8 cellular contexts compared by ENCODE assay signal in genomic region chr15:85329561-85330421, GRCh38. TPM values are rescaled to one million over a fixed set of nuclear protein-coding genes. Genes with fewer than 3 reads are reported as not detected.
A peak's percentile ranks its signal among the peaks of the same experiment; 100 is the strongest.
DNase-seq lines count a peak whose midpoint lies in the region; ATAC-seq and TF ChIP-seq lines count a peak whose summit lies in the region.

No MANE protein-coding gene starts in this region.

- peak overlapping the region; percentile 61 for H3K4me3 ChIP-seq in GM06990 (replicated peaks; ENCODE audit: low read depth, low read length)
- peak overlapping the region; percentile 54 for H3K4me3 ChIP-seq in HL-60 (replicated peaks; ENCODE audit: insufficient read depth, low read length)
- peak overlapping the region; percentile 54 for H3K4me3 ChIP-seq in smooth muscle cell

- H3K27ac ChIP-seq in HL-60 (replicated peaks) (no peak overlapping the region), smooth muscle cell (ENCODE audit: low read depth) (peak overlapping the region; percentile 82)

- H2AFZ ChIP-seq in smooth muscle cell (ENCODE audit: low read depth) = peak overlapping the region; percentile 93

- H3K36me3 Mint-ChIP-seq in activated T-cell treated with anti-CD3 and anti-CD28 coated beads, Interleukin-2, amount 50 U/mL, for 24 hours (ENCODE audit: low read depth) = no peaks in the 10 kb centered on the region

- no peaks in the 10 kb centered on the region for H3K36me3 ChIP-seq in GM06990 (ENCODE audit: control insufficient read depth, insufficient read depth, low read length)
- H3K36me3 ChIP-seq in smooth muscle cell (ENCODE audit: low read depth) = no peaks in the 10 kb centered on the region

- peak; percentile 53 for ATAC-seq in GM21390 (IDR thresholded peaks at IDR 0.05; ENCODE audit: unreplicated experiment)
- peak; percentile 22 to 27 for ATAC-seq in left cardiac atrium

- H3K4me2 ChIP-seq in smooth muscle cell = peak overlapping the region; percentile 92

- no peak for TF ChIP-seq CTCF in GM06990 (IDR thresholded peaks at IDR 0.05; ENCODE audit: insufficient read depth, low read length, poor library complexity, severe bottlenecking)
- no peak for TF ChIP-seq CTCF in HL-60 (IDR thresholded peaks at IDR 0.05; ENCODE audit: insufficient read depth, low read length)
- no peak for TF ChIP-seq CTCF in smooth muscle cell (IDR thresholded peaks at IDR 0.05; ENCODE audit: borderline replicate concordance, insufficient read depth, poor library complexity, severe bottlenecking)

- peaks cover 37% of the 10 kb centered on the region for H3F3A ChIP-seq in smooth muscle cell (ENCODE audit: low read depth)

- no peaks in the 10 kb centered on the region for H3K27me3 Mint-ChIP-seq in activated T-cell treated with anti-CD3 and anti-CD28 coated beads, Interleukin-2, amount 50 U/mL, for 24 hours

- peak overlapping the region; percentile 88 for H3K27ac Mint-ChIP-seq in activated T-cell treated with anti-CD3 and anti-CD28 coated beads, Interleukin-2, amount 50 U/mL, for 24 hours

- 23% methylated on average over 19 of the region's 19 CpGs for WGBS in smooth muscle cell (ENCODE audit: low lambda C conversion rate)

- H3K27me3 ChIP-seq in GM06990 (replicated peaks; ENCODE audit: control insufficient read depth, insufficient read depth, low read length) (no peaks in the 10 kb centered on the region), HL-60 (ENCODE audit: insufficient read depth, poor library complexity, severe bottlenecking) (no peaks in the 10 kb centered on the region), smooth muscle cell (ENCODE audit: low read depth) (no peaks in the 10 kb centered on the region)

- DNase-seq in GM06990 (ENCODE audit: extremely low read depth, insufficient read length) (peak; percentile 79), HL-60 (ENCODE audit: low read depth in 1 of 2, low spot score in 1 of 2) (peak in 1 of 2 experiments; percentile 56), left cardiac atrium (no peak), smooth muscle cell (lab: John Stamatoyannopoulos, UW; ENCODE audit: unreplicated experiment) (no peak), NCI-H226 (no peak)
- DNase-seq in activated T-cell treated with anti-CD3 and anti-CD28 coated beads, Interleukin-2, amount 50 U/mL, for 24 hours = peak; percentile 59
- no peak for DNase-seq in effector CD4-positive, alpha-beta T cell

- H4K20me1 ChIP-seq in smooth muscle cell (ENCODE audit: low read depth) = no peaks in the 10 kb centered on the region

- H3K79me2 ChIP-seq in smooth muscle cell (ENCODE audit: low read depth) = no peaks in the 10 kb centered on the region

- H3K4me3 Mint-ChIP-seq in activated T-cell treated with anti-CD3 and anti-CD28 coated beads, Interleukin-2, amount 50 U/mL, for 24 hours = peak overlapping the region; percentile 83

- no peaks in the 10 kb centered on the region for H3K9me3 Mint-ChIP-seq in activated T-cell treated with anti-CD3 and anti-CD28 coated beads, Interleukin-2, amount 50 U/mL, for 24 hours

- H3K4me1 Mint-ChIP-seq in activated T-cell treated with anti-CD3 and anti-CD28 coated beads, Interleukin-2, amount 50 U/mL, for 24 hours (ENCODE audit: low read depth) = peaks cover 44% of the 10 kb centered on the region

- intact Hi-C loops in left cardiac atrium (cut with DNase I) = loop anchor here (10.0 kb wide), 2 partner anchors 55 to 175 kb away; partner anchors contain the start of gene AKAP13 (in 1 of the 2)

- peaks cover 14% of the 10 kb centered on the region for H3K4me1 ChIP-seq in smooth muscle cell (ENCODE audit: low read depth)

- H3K9ac ChIP-seq in smooth muscle cell (ENCODE audit: low read depth) = peak overlapping the region; percentile 29

- H3K9me3 ChIP-seq in smooth muscle cell (replicated peaks; ENCODE audit: low read depth) = no peaks in the 10 kb centered on the region

RNA-seq across cellular contexts. Expression of gene AKAP13, which starts 50.6 kb away (rescaled TPM):
- total RNA-seq in left cardiac atrium (100 to 1,000 TPM; 217 to 302 TPM), smooth muscle cell (63.5 and 71.8 TPM in 2 replicates)
- polyA plus RNA-seq in smooth muscle cell = 43.3 and 46.8 TPM in 2 replicates

Comparison
In these comparisons a context has a peak if more than half of its experiments do, and no peak if none do; other contexts are left out.
1. DNase-seq: peak in GM06990 (single experiment) and activated T-cell treated with anti-CD3 and anti-CD28 coated beads, Interleukin-2, amount 50 U/mL, for 24 hours (single experiment); none in left cardiac atrium (single experiment), smooth muscle cell (single experiment), NCI-H226 (single experiment) and effector CD4-positive, alpha-beta T cell (single experiment).
2. Peak in every context shown above with its lines, with median percentiles within 50 percentile points of each other: H3K4me3 ChIP-seq.